1 cellular context compared by ENCODE assay signal in genomic region chr5:5979362-5979760, GRCh38.
TF ChIP-seq lines count a peak whose summit lies in the region.

No MANE protein-coding gene starts in this region.

TF ChIP-seq in GM23338, 12 proteins besides CTCF, POLR2A, EP300 and RAD21:
- TF ChIP-seq ZNF462 (CRISPR knock-in tag; IDR thresholded peaks at IDR 0.05) (0 out of 2 replicates have a peak, but pooled peaks have one; percentile 13), EZH2phosphoT487 (IDR thresholded peaks at IDR 0.05; ENCODE audit: unreplicated experiment) (no peak)
TF ChIP-seq in GM23338: peak in this region for 1.
